Comparison of ENCODE assay signal across 8 cellular contexts in genomic region chr1:68173283-68174172, GRCh38. TPM values are rescaled to one million over a fixed set of nuclear protein-coding genes. Genes with fewer than 3 reads are reported as not detected.
DNase-seq lines count a peak whose midpoint lies in the region; ATAC-seq, FAIRE-seq and TF ChIP-seq lines count a peak whose summit lies in the region.

No MANE protein-coding gene starts in this region.

- no peak overlapping the region for H3K4me3 ChIP-seq in body of pancreas
- H3K4me3 ChIP-seq in right lobe of liver, result no peak overlapping the region
- peak overlapping the region; percentile 45 for H3K4me3 ChIP-seq in thoracic aorta

- intact Hi-C loops in body of pancreas (cut with DNase I), result no loop called here
- intact Hi-C loops in right lobe of liver (cut with DNase I), result no loop called here

- H3K27me3 ChIP-seq in body of pancreas, result no peaks in the 10 kb centered on the region
- no peaks in the 10 kb centered on the region for H3K27me3 ChIP-seq in right lobe of liver
- H3K27me3 ChIP-seq in thoracic aorta (replicated peaks; ENCODE audit: insufficient read depth), result no peaks in the 10 kb centered on the region

- H3K4me1 ChIP-seq in body of pancreas (peaks cover 54% of the 10 kb centered on the region), right lobe of liver (peaks cover 0 to 22% (median 7%) of the 10 kb centered on the region in 4 donors), thoracic aorta (ENCODE audit: control insufficient read depth in 1 of 2, low read depth in 2 of 2) (peaks cover 33 to 69% of the 10 kb centered on the region in 2 donors)

- TF ChIP-seq POLR2A in body of pancreas (IDR thresholded peaks at IDR 0.05) (no peak), right lobe of liver (IDR thresholded peaks at IDR 0.05) (no peak), GM12892 (IDR thresholded peaks at IDR 0.05; ENCODE audit: low read depth, low read length) (no peak)

- peak overlapping the region; percentile 62 to 74 (median 65) for H3K27ac ChIP-seq in body of pancreas
- H3K27ac ChIP-seq in right lobe of liver, result peak overlapping the region in 1 of 3 donors; percentile 29
- H3K27ac ChIP-seq in thoracic aorta, result peak overlapping the region; percentile 61 to 71

- no peak for FAIRE-seq in GM12892 (lab: Jason Lieb, UNC)

- TF ChIP-seq CTCF in body of pancreas (IDR thresholded peaks at IDR 0.05) (no peak), right lobe of liver (IDR thresholded peaks at IDR 0.05) (no peak), thoracic aorta (IDR thresholded peaks at IDR 0.05) (no peak)

- WGBS in body of pancreas, 2 donors, result 17 to 29% methylated on average over 9 of the region's 9 CpGs
- WGBS in right lobe of liver (ENCODE audit: insufficient coverage, low coverage, low lambda C conversion rate, missing lambda C conversion rate), result 16% methylated on average over 7 of the region's 9 CpGs

- DNase-seq in NCI-H1694 (lab: John Stamatoyannopoulos, UW) (peak; percentile 34), body of pancreas (no peak), right lobe of liver (no peak), thoracic aorta (ENCODE audit: low spot score) (no peak), GM12892 (ENCODE audit: insufficient read length) (no peak), inferior parietal cortex (ENCODE audit: extremely low spot score) (no peak)

- no peaks in the 10 kb centered on the region for H3K9me3 ChIP-seq in body of pancreas
- no peaks in the 10 kb centered on the region for H3K9me3 ChIP-seq in right lobe of liver
- H3K9me3 ChIP-seq in thoracic aorta, result no peaks in the 10 kb centered on the region

- ATAC-seq in body of pancreas (peak; percentile 19), right lobe of liver (peak; percentile 70 to 91 (median 86)), thoracic aorta (ENCODE audit: insufficient number of reproducible peaks, low FRiP score, low read depth) (no peak), GM18502 (IDR thresholded peaks at IDR 0.05; ENCODE audit: poor library complexity, unreplicated experiment) (no peak), GM19395 (IDR thresholded peaks at IDR 0.05; ENCODE audit: unreplicated experiment) (no peak)

- H3K36me3 ChIP-seq in body of pancreas (replicated peaks in 1 of 2; ENCODE audit: insufficient read depth in 1 of 2, low read depth in 2 of 2) (no peaks in the 10 kb centered on the region), right lobe of liver (no peaks in the 10 kb centered on the region), thoracic aorta (no peaks in the 10 kb centered on the region)

RNA-seq across cellular contexts. Expression of gene WLS, which starts 58.8 kb away (rescaled TPM):
- total RNA-seq in body of pancreas (10 to 100 TPM; 39.6 to 73.4 TPM), right lobe of liver (10 to 100 TPM in 5 of 6 experiments, 1 to 10 TPM in 1; 9.3 to 36.0 (median 25.8) TPM), thoracic aorta (10 to 100 TPM; 73.9 to 80.1 TPM)
- not detected for polyA plus RNA-seq in GM12892 (2012; ENCODE audit: missing spikeins)

Comparison
In these comparisons a context has a peak if more than half of its experiments do, and no peak if none do; other contexts are left out.
1. ATAC-seq: peak in body of pancreas (single experiment) and right lobe of liver (4 of 4); none in thoracic aorta (single experiment), GM18502 (single experiment) and GM19395 (single experiment).